In genomic region chr16:20409398-20410152, GRCh38 we compare ENCODE assay signal across 1 cellular context.
TF ChIP-seq lines count a peak whose summit lies in the region.

Gene ACSM5 (plus strand): TSS chr16:20409534. CDS start chr16:20411485, 1,951 bp downstream.

TF ChIP-seq in HepG2, 621 proteins besides CTCF, POLR2A, EP300 and RAD21 (continued from another document and continues in another):
- TF ChIP-seq AHDC1 (CRISPR knock-in tag; IDR thresholded peaks at IDR 0.05; ENCODE audit: borderline replicate concordance) (0 out of 2 replicates have a peak, but pooled peaks have one; percentile 21), CBX1 (IDR thresholded peaks at IDR 0.05; ENCODE audit: low read depth) (no peak), FOSL2 (CRISPR knock-in tag; IDR thresholded peaks at IDR 0.05) (peak; percentile 31), HNF1B (CRISPR knock-in tag; IDR thresholded peaks at IDR 0.05) (peak; percentile 40; the same call in 1 of the 2 replicates), ZNF30 (CRISPR knock-in tag; IDR thresholded peaks at IDR 0.05) (no peak), HDAC1 (CRISPR knock-in tag; IDR thresholded peaks at IDR 0.05) (peak; percentile 71), KLF16 (CRISPR knock-in tag; IDR thresholded peaks at IDR 0.05) (peak in 1 of 2 experiments; percentile 57; a peak in 1 of 4 replicates), HOXA3 (CRISPR knock-in tag; IDR thresholded peaks at IDR 0.05) (peak; percentile 57; the same call in 1 of the 2 replicates), POLR2G (IDR thresholded peaks at IDR 0.05; ENCODE audit: low read depth, low read length) (peak; percentile 86), ISL2 (CRISPR knock-in tag; IDR thresholded peaks at IDR 0.05) (no peak), ZNF850 (CRISPR knock-in tag; conservative IDR thresholded peaks at IDR 0.05) (no peak), TARDBP (CRISPR knock-in tag; IDR thresholded peaks at IDR 0.05) (no peak), ZMYM3 (CRISPR knock-in tag; IDR thresholded peaks at IDR 0.05) (peak; percentile 40; the same call in 1 of the 2 replicates), AHR (CRISPR knock-in tag; IDR thresholded peaks at IDR 0.05) (0 out of 2 replicates have a peak, but pooled peaks have one; percentile 25), NR2F6 (IDR thresholded peaks at IDR 0.05) (no peak), NR2F6 (CRISPR knock-in tag; IDR thresholded peaks at IDR 0.05) (no peak), CENPBD1 (CRISPR knock-in tag; IDR thresholded peaks at IDR 0.05; ENCODE audit: borderline replicate concordance, low read depth) (no peak), TFAP4 (IDR thresholded peaks at IDR 0.05; ENCODE audit: borderline replicate concordance, low read depth) (peak; percentile 89), STAT6 (CRISPR knock-in tag; IDR thresholded peaks at IDR 0.05; ENCODE audit: borderline replicate concordance) (0 out of 2 replicates have a peak, but pooled peaks have one; percentile 31), ZNF747 (CRISPR knock-in tag; IDR thresholded peaks at IDR 0.05; ENCODE audit: borderline replicate concordance) (no peak), ZNF354B (CRISPR knock-in tag; IDR thresholded peaks at IDR 0.05) (0 out of 2 replicates have a peak, but pooled peaks have one; percentile 29), UBTF (CRISPR knock-in tag; IDR thresholded peaks at IDR 0.05) (peak; percentile 22; the same call in 1 of the 2 replicates), ZBTB33 (CRISPR knock-in tag; IDR thresholded peaks at IDR 0.05) (no peak; the same call in 1 of the 2 replicates), ZNF776 (CRISPR knock-in tag; IDR thresholded peaks at IDR 0.05) (no peak), SOX5 (CRISPR knock-in tag; IDR thresholded peaks at IDR 0.05; ENCODE audit: borderline replicate concordance) (peak; percentile 27; the same call in 1 of the 2 replicates), FOXO4 (CRISPR knock-in tag; conservative IDR thresholded peaks at IDR 0.05) (0 out of 2 replicates have a peak, but pooled peaks have one; percentile 23), HES4 (CRISPR knock-in tag; IDR thresholded peaks at IDR 0.05; ENCODE audit: borderline replicate concordance) (no peak), JUNB (CRISPR knock-in tag; IDR thresholded peaks at IDR 0.05; ENCODE audit: borderline replicate concordance) (no peak), ZNF720 (CRISPR knock-in tag; IDR thresholded peaks at IDR 0.05) (no peak), HNF4A (CRISPR knock-in tag; IDR thresholded peaks at IDR 0.05) (peak; percentile 41; the same call in 1 of the 2 replicates), ZNF503 (CRISPR knock-in tag; IDR thresholded peaks at IDR 0.05) (0 out of 2 replicates have a peak, but pooled peaks have one; percentile 15), MED13 (CRISPR knock-in tag; IDR thresholded peaks at IDR 0.05) (no peak), HNF4G (IDR thresholded peaks at IDR 0.05; ENCODE audit: borderline replicate concordance, low read depth, low read length) (no peak), HNF4G (CRISPR knock-in tag; IDR thresholded peaks at IDR 0.05; ENCODE audit: borderline replicate concordance, low read depth) (0 out of 2 replicates have a peak, but pooled peaks have one; percentile 23), PPARG (CRISPR knock-in tag; conservative IDR thresholded peaks at IDR 0.05) (no peak), NFIC (IDR thresholded peaks at IDR 0.05; ENCODE audit: low read length) (peak; percentile 49; the same call in 1 of the 2 replicates), POGZ (CRISPR knock-in tag; IDR thresholded peaks at IDR 0.05) (0 out of 2 replicates have a peak, but pooled peaks have one; percentile 10), ZNF770 (CRISPR knock-in tag; IDR thresholded peaks at IDR 0.05) (no peak)
